11 cellular contexts compared by ENCODE assay signal in the genomic region with DNA sequence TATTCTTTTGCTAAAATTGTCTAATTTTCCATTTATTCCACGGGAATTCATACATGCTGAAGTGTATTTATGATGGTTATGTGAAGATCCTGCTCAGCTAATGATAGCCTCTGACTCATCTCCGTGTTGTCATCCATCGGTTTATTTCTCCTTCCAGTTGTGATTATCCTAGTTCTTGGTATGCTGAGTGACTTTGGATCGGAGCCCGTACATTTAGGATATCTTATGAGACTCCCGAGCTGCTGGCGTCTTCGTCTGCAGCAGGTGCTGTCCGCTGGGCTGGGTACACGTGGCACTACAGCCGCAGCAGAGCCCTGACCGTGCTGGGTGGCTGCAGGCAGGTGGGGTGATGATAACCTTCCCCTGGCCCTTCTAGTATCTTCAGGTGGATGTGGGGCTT. TPM values are rescaled to one million over a fixed set of nuclear protein-coding genes. Genes with fewer than 3 reads are reported as not detected.
DNase-seq lines count a peak whose midpoint lies in the region; ATAC-seq, FAIRE-seq and TF ChIP-seq lines count a peak whose summit lies in the region.
"Had no signal": no experiment of that assay in that cellular context is flagged by ENCODE, and none has a peak within 500 bp of the region (broad histone marks: within the 10 kb centered on the region; RNA-seq: fewer than 3 reads in every experiment).

No MANE protein-coding gene starts in this region.

- H3K9ac ChIP-seq in HepG2 (ENCODE audit: insufficient read depth, low read depth, low read length): no peak overlapping the region

- TF ChIP-seq RAD21 in HepG2 (CRISPR knock-in tag; IDR thresholded peaks at IDR 0.05): no peak

- POLR2A ChIA-PET in HepG2 (lab: Yijun Ruan, JAX): no interaction called here
- POLR2A ChIA-PET in activated B cell treated with CpG ODN at 0.5 μM for 24 hours (lab: Charles Lee): interaction anchor here (0.6 to 2.4 kb wide), 8 partner anchors 77 to 287 kb away, joined by 3 to 11 read pairs (median 5); a partner anchor contains a TSS

- no peaks in the 10 kb centered on the region for H3K27me3 ChIP-seq in right lobe of liver
- peaks cover 0 to 9% of the 10 kb centered on the region in 2 experiments; a peak in 2 of 5 replicates for H3K27me3 ChIP-seq in HepG2 (ENCODE audit: control insufficient read depth in 1 of 2, insufficient read depth in 2 of 2, low read length in 2 of 2)
- H3K27me3 ChIP-seq: hepatocyte had no signal

- FAIRE-seq in HepG2 (lab: Jason Lieb, UNC) (no peak), urothelium cell line (lab: Jason Lieb, UNC) (no peak)

- H3K36me3 ChIP-seq in right lobe of liver (no peaks in the 10 kb centered on the region), HepG2 (replicated peaks in 1 of 2; ENCODE audit: control insufficient read depth in 1 of 2, insufficient read depth in 2 of 2, low read length in 2 of 2) (no peaks in the 10 kb centered on the region)

- in situ Hi-C loops in HepG2 (cut with HindIII; ENCODE audit: extremely low pct_ligation_motif_present, low pct_unique_long_range_greater_than_20kb): loop anchor here (10.0 kb wide), 1 partner anchor 215 kb away; no protein-coding TSS in a partner anchor

- intact Hi-C loops in right lobe of liver (cut with DNase I) (loop anchor here (10.0 kb wide), 1 partner anchor 65 kb away; no protein-coding TSS in a partner anchor), HepG2 (cut with micrococcal nuclease; ENCODE audit: unreplicated experiment) (no loop called here), activated B cell treated with CpG ODN at 0.5 μM for 24 hours (cut with micrococcal nuclease) (loop anchor here (1.0 to 5.0 kb wide), 4 partner anchors 57 to 155 kb away; a partner anchor contains a TSS), Right ventricle myocardium superior (cut with DNase I) (no loop called here)

- H3K4me3 Mint-ChIP-seq in activated B cell treated with CpG ODN at 0.5 μM for 24 hours: peak overlapping the region; percentile 88

- peak overlapping the region; percentile 92 for H3K27ac Mint-ChIP-seq in activated B cell treated with CpG ODN at 0.5 μM for 24 hours

- no TSS peak for BruUV-seq in HepG2 (replicated peaks; lab: Mats Ljungman, UMichigan)

- no peak for ATAC-seq in right lobe of liver
- no peak for ATAC-seq in HepG2
- no peak for ATAC-seq in activated B cell treated with CpG ODN at 0.5 μM for 24 hours (ENCODE audit: low read depth)
- ATAC-seq in Right ventricle myocardium superior (ENCODE audit: poor library complexity): no peak

- TF ChIP-seq CTCF in right lobe of liver (IDR thresholded peaks at IDR 0.05) (no peak), HepG2 (CRISPR knock-in tag; IDR thresholded peaks at IDR 0.05) (no peak), activated B cell treated with CpG ODN at 0.5 μM for 24 hours (IDR thresholded peaks at IDR 0.05) (no peak)

- WGBS in right lobe of liver (ENCODE audit: insufficient coverage, low coverage, low lambda C conversion rate, missing lambda C conversion rate): 83% methylated on average over 11 of the region's 12 CpGs
- WGBS in HepG2 (ENCODE audit: low lambda C conversion rate): 45% methylated on average over 9 of the region's 12 CpGs

- CTCF ChIA-PET in HepG2 (lab: Yijun Ruan, JAX; ENCODE audit: low intra/inter-chr PET ratio, low total read pairs) (no interaction called here), activated B cell treated with CpG ODN at 0.5 μM for 24 hours (lab: Charles Lee) (interaction anchor here (1.1 to 9.0 kb wide), 7 partner anchors 153 to 288 kb away, joined by 3 to 96 read pairs (median 4); no protein-coding TSS in a partner anchor)

- no peak for TF ChIP-seq POLR2A in right lobe of liver (IDR thresholded peaks at IDR 0.05)
- no peak for TF ChIP-seq POLR2A in HepG2 (IDR thresholded peaks at IDR 0.05; ENCODE audit: insufficient read depth in 1 of 2, low read depth in 2 of 2, low read length in 2 of 2)

- H3K4me1 Mint-ChIP-seq in activated B cell treated with CpG ODN at 0.5 μM for 24 hours: peaks cover 25% of the 10 kb centered on the region

- peaks cover 0 to 21% (median 8%) of the 10 kb centered on the region in 4 donors for H3K4me1 ChIP-seq in right lobe of liver
- no peaks in the 10 kb centered on the region for H3K4me1 ChIP-seq in HepG2 (ENCODE audit: insufficient read depth, low read length)

- no peaks in the 10 kb centered on the region for H3K79me2 ChIP-seq in HepG2 (ENCODE audit: insufficient read depth, low read length)
- H3K79me2 ChIP-seq: hepatocyte had no signal

- H3K27ac ChIP-seq in right lobe of liver: peak overlapping the region in 2 of 3 donors; percentile 33 to 47
- no peak overlapping the region for H3K27ac ChIP-seq in HepG2 (ENCODE audit: extremely low read length, insufficient read depth, low read length)
- H3K27ac ChIP-seq: hepatocyte, SK-N-MC had no signal

- H4K20me1 ChIP-seq in HepG2 (ENCODE audit: insufficient read depth, low read length): no peaks in the 10 kb centered on the region

- H3K4me2 ChIP-seq in HepG2 (ENCODE audit: low read depth, low read length): no peak overlapping the region
- H3K4me2 ChIP-seq: hepatocyte had no signal

- H2AFZ ChIP-seq in HepG2 (ENCODE audit: low read length): no peak overlapping the region
- H2AFZ ChIP-seq: hepatocyte had no signal

- DNase-seq in right lobe of liver (no peak), HepG2 (ENCODE audit: low spot score) (no peak), activated B cell treated with CpG ODN at 0.5 μM for 24 hours (no peak), iris pigment epithelial cell (ENCODE audit: low read depth) (peak; percentile 82), urothelium cell line (ENCODE audit: low spot score) (peak; percentile 37), Right ventricle myocardium superior (no peak), NCI-H82 treated with DMSO at 0.1 percent for 48 hours (lab: John Stamatoyannopoulos, UW; ENCODE audit: unreplicated experiment) (no peak)
- DNase-seq in activated CD4-positive, CD25-positive, alpha-beta regulatory T cell (lab: John Stamatoyannopoulos, UW): no peak
- DNase-seq: NCI-H446 had no signal

- TF ChIP-seq EP300 in HepG2 (IDR thresholded peaks at IDR 0.05; ENCODE audit: low read depth in 2 of 2, low read length in 2 of 2): no peak
- no peak for TF ChIP-seq EP300 in HepG2 (CRISPR knock-in tag; IDR thresholded peaks at IDR 0.05; ENCODE audit: borderline replicate concordance)

- H3K27me3 Mint-ChIP-seq in activated B cell treated with CpG ODN at 0.5 μM for 24 hours: no peaks in the 10 kb centered on the region

- H3K4me3 ChIP-seq in right lobe of liver (no peak overlapping the region), HepG2 (replicated peaks in 1 of 3; ENCODE audit: insufficient read depth in 1 of 3, low read depth in 2 of 3, low read length in 3 of 3) (no peak overlapping the region)
- H3K4me3 ChIP-seq: hepatocyte, SK-N-MC had no signal

- no peaks in the 10 kb centered on the region for H3K36me3 Mint-ChIP-seq in activated B cell treated with CpG ODN at 0.5 μM for 24 hours (ENCODE audit: low read depth)

- H3K9me3 ChIP-seq in right lobe of liver (no peaks in the 10 kb centered on the region), HepG2 (ENCODE audit: low read length) (no peaks in the 10 kb centered on the region)

- H3K9me3 Mint-ChIP-seq in activated B cell treated with CpG ODN at 0.5 μM for 24 hours: no peaks in the 10 kb centered on the region

TF ChIP-seq in HepG2, 621 proteins besides CTCF, POLR2A, EP300 and RAD21 (continues in another document):
- no peak for TF ChIP-seq ZFP36 (IDR thresholded peaks at IDR 0.05; ENCODE audit: borderline replicate concordance, low read depth, low read length, partially characterized antibody)
- TF ChIP-seq, protein P1, sequence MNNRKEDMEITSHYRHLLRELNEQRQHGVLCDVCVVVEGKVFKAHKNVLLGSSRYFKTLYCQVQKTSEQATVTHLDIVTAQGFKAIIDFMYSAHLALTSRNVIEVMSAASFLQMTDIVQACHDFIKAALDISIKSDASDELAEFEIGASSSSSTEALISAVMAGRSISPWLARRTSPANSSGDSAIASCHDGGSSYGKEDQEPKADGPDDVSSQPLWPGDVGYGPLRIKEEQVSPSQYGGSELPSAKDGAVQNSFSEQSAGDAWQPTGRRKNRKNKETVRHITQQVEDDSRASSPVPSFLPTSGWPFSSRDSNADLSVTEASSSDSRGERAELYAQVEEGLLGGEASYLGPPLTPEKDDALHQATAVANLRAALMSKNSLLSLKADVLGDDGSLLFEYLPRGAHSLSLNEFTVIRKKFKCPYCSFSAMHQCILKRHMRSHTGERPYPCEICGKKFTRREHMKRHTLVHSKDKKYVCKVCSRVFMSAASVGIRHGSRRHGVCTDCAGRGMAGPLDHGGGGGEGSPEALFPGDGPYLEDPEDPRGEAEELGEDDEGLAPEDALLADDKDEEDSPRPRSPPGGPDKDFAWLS (CRISPR knock-in tag; IDR thresholded peaks at IDR 0.05; ENCODE audit: borderline replicate concordance): no peak

RNA-seq across cellular contexts. Expression of a gene that starts 40.1 kb away (rescaled TPM):
- total RNA-seq in right lobe of liver (under 1 TPM in 1 of 6 experiments, not detected in 5; 0.05 TPM), HepG2 (2016; rRNA removed; fragmentation: Illumina TruSeq; extraction: Trizol) (not detected in 2 replicates), activated B cell treated with CpG ODN at 0.5 μM for 24 hours (not detected in 2 replicates), Right ventricle myocardium superior (0.05 TPM)
- total RNA-seq in HepG2 (2016; cell fraction: cytosol; rRNA removed; fragmentation: Illumina TruSeq; extraction: Trizol; ENCODE audit: low read depth): not detected in 2 replicates
- not detected in 2 replicates for total RNA-seq in HepG2 (2016; cell fraction: insoluble cytoplasmic fraction; rRNA removed; fragmentation: Illumina TruSeq; extraction: Trizol)
- total RNA-seq in HepG2 (2016; cell fraction: membrane; rRNA removed; fragmentation: Illumina TruSeq; extraction: Trizol): not detected in 2 replicates
- not detected in 2 replicates for total RNA-seq in HepG2 (2016; cell fraction: nucleus; rRNA removed; fragmentation: Illumina TruSeq; extraction: Trizol)
- polyA plus RNA-seq in HepG2 (2011; rRNA removed): not detected in 2 replicates
- polyA plus RNA-seq in HepG2 (2011; cell fraction: cytosol; rRNA removed): not detected in 2 replicates
- not detected in 2 replicates for polyA plus RNA-seq in HepG2 (2011; cell fraction: nucleus; rRNA removed)
- not detected in 2 replicates for polyA plus RNA-seq in HepG2 (2012)
- polyA plus RNA-seq in HepG2 (2016; cell fraction: cytosol; fragmentation: Illumina TruSeq; extraction: Trizol; ENCODE audit: low read depth): not detected in 2 replicates
- polyA plus RNA-seq in HepG2 (2016; cell fraction: insoluble cytoplasmic fraction; fragmentation: Illumina TruSeq; extraction: Trizol; ENCODE audit: low read depth): not detected in 2 replicates
- not detected in 2 replicates for polyA plus RNA-seq in HepG2 (2016; cell fraction: membrane; fragmentation: Illumina TruSeq; extraction: Trizol; ENCODE audit: low read depth)
- polyA plus RNA-seq in HepG2 (2016; cell fraction: nucleus; fragmentation: Illumina TruSeq; extraction: Trizol; ENCODE audit: insufficient read depth, low read depth): not detected in 2 replicates
- not detected in 2 replicates for polyA minus RNA-seq in HepG2 (2011; rRNA and poly(A)+ RNA removed; ENCODE audit: low replicate concordance)
- polyA minus RNA-seq in HepG2 (2011; cell fraction: cytosol; rRNA and poly(A)+ RNA removed): not detected in 2 replicates
- not detected in 2 replicates for polyA minus RNA-seq in HepG2 (2011; cell fraction: nucleus; rRNA and poly(A)+ RNA removed)
- polyA plus RNA-seq: hepatocyte had no signal

Comparison
In these comparisons a context has a peak if more than half of its experiments do, and no peak if none do; other contexts are left out.
1. intact Hi-C loops: an anchor here in right lobe of liver (10.0 kb wide) and activated B cell treated with CpG ODN at 0.5 μM for 24 hours (1.0 to 5.0 kb wide); none called in HepG2 and Right ventricle myocardium superior.
2. DNase-seq: peak in iris pigment epithelial cell (single experiment) and urothelium cell line (single experiment); none in right lobe of liver (0 of 3), HepG2 (single experiment), activated B cell treated with CpG ODN at 0.5 μM for 24 hours (single experiment), activated CD4-positive, CD25-positive, alpha-beta regulatory T cell (0 of 4), Right ventricle myocardium superior (single experiment) and NCI-H82 treated with DMSO at 0.1 percent for 48 hours (single experiment).